ENCODE assay signal across 18 cellular contexts in genomic region chr1:28871631-28872401, GRCh38. TPM values are rescaled to one million over a fixed set of nuclear protein-coding genes. Genes with fewer than 3 reads are reported as not detected.
"Had no signal": no experiment of that assay in that cellular context is flagged by ENCODE, and none has a peak within 500 bp of the region (broad histone marks: within the 10 kb centered on the region; RNA-seq: fewer than 3 reads in every experiment).

No MANE protein-coding gene starts in this region.

- FAIRE-seq: colon, endothelial cell of umbilical vein had no signal

- H3K27me3 ChIP-seq: uterus had no signal

- H3K4me1 ChIP-seq: heart right ventricle, psoas muscle, uterus had no signal

- H3K36me3 ChIP-seq: heart right ventricle, uterus had no signal

- DNase-seq: activated B cell treated with CpG ODN at 0.5 μM for 24 hours; activated CD4-positive, alpha-beta T cell treated with anti-CD3 and anti-CD28 coated beads, Interleukin-2, amount 10 ng/mL, durations not matched to agents 24 days and 14 days; activated naive CD4-positive, alpha-beta T cell treated with anti-CD3 and anti-CD28 coated beads for 36 hours; foreskin melanocyte; heart right ventricle; naive thymus-derived CD8-positive, alpha-beta T cell; occipital lobe; stimulated activated CD4-positive, alpha-beta T cell treated with anti-CD3 and anti-CD28 coated beads, Interleukin-12 subunit alpha, Interleukin-12 subunit beta, amount 100 ng/mL, for 4 hours; stimulated activated naive CD8-positive, alpha-beta T cell treated with anti-CD3 and anti-CD28 coated beads, Interleukin-15, Interleukin-2, amounts not matched to agents 100 U/mL and 50 U/mL, for 24 hours; uterus had no signal

- ATAC-seq: activated T-helper 17 cell treated with anti-CD3 and anti-CD28 coated beads, Interleukin-2, amount 50 U/mL, for 72 hours; heart right ventricle; naive thymus-derived CD8-positive, alpha-beta T cell; psoas muscle; stimulated activated naive CD8-positive, alpha-beta T cell treated with anti-CD3 and anti-CD28 coated beads, Interleukin-15, Interleukin-2, amounts not matched to agents 100 U/mL and 50 U/mL, for 24 hours had no signal

- H3K9me3 ChIP-seq: heart right ventricle, psoas muscle, uterus had no signal

- H3K27ac ChIP-seq: heart right ventricle, psoas muscle, uterus had no signal

- H3K4me3 ChIP-seq: heart right ventricle, lung, psoas muscle, uterus had no signal

RNA-seq across cellular contexts. Expression of gene OPRD1, which starts 59.8 kb away (rescaled TPM):
- total RNA-seq: activated B cell treated with CpG ODN at 0.5 μM for 24 hours; activated naive CD4-positive, alpha-beta T cell treated with anti-CD3 and anti-CD28 coated beads for 36 hours; activated T-helper 17 cell treated with anti-CD3 and anti-CD28 coated beads, Interleukin-2, amount 50 U/mL, for 72 hours; cardiac septum; endothelial cell of umbilical vein; mononuclear cell; naive thymus-derived CD8-positive, alpha-beta T cell; T-helper 1 cell treated with Interleukin-12 subunit alpha and Interleukin-12 subunit beta and Interleukin-4 antibody, amounts not matched to agents 30 ng/mL and 1 ng/mL, for 36 hours had no signal
- polyA plus RNA-seq: endothelial cell of umbilical vein, heart right ventricle had no signal
